In the genomic region with DNA sequence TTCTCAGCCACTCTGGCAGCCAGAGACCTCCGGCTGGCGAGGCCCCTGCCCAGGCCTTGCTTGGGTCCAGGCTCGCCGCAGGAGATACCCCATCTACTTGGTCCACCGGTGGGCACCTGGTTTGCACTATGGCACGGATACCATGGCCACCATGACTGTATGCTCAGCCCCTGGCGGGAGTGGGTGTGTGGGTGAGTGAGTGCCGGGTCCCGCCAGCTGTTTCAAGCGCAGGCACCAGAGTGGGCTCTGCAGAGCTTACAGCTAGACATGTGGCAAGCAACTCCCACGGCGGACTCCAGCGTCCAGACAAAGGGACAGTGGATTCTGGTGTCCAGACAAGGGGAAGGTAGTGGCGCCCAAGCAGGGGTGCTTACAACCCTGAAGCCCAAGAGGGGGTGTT, we compare ENCODE assay signal across 10 cellular contexts. TPM values are rescaled to one million over a fixed set of nuclear protein-coding genes. Genes with fewer than 3 reads are reported as not detected.
DNase-seq lines count a peak whose midpoint lies in the region; ATAC-seq and TF ChIP-seq lines count a peak whose summit lies in the region.
"Had no signal": no experiment of that assay in that cellular context is flagged by ENCODE, and none has a peak within 500 bp of the region (broad histone marks: within the 10 kb centered on the region; RNA-seq: fewer than 3 reads in every experiment).

No MANE protein-coding gene starts in this region.

- TF ChIP-seq POLR2A in prostate gland (IDR thresholded peaks at IDR 0.05), result no peak

- POLR2A ChIA-PET in PC-3 (lab: Charles Lee; ENCODE audit: unreplicated experiment), result interaction anchor here (0.6 to 0.7 kb wide), 2 partner anchors 10 to 126 kb away, joined by 6 to 14 read pairs; no protein-coding TSS in a partner anchor

- TF ChIP-seq CTCF in PC-3 (conservative IDR thresholded peaks at IDR 0.05; ENCODE audit: low read depth, low read length), result no peak
- no peak for TF ChIP-seq CTCF in epithelial cell of esophagus (IDR thresholded peaks at IDR 0.05; ENCODE audit: insufficient read depth, low read depth, low read length, missing control alignments)
- no peak for TF ChIP-seq CTCF in prostate gland (IDR thresholded peaks at IDR 0.05)

- H3K4me1 ChIP-seq in PC-3 (ENCODE audit: insufficient read depth, low read length), result peaks cover 17% of the 10 kb centered on the region
- H3K4me1 ChIP-seq in prostate gland (replicated peaks), result peaks cover 17% of the 10 kb centered on the region

- peaks cover 9% of the 10 kb centered on the region for H3K36me3 ChIP-seq in PC-3 (ENCODE audit: low read depth, low read length)
- no peaks in the 10 kb centered on the region for H3K36me3 ChIP-seq in prostate gland

- peaks cover 25% of the 10 kb centered on the region; the same call in 1 of the 2 replicates for H4K20me1 ChIP-seq in PC-3 (ENCODE audit: low read length)

- H3K9me3 ChIP-seq in PC-3 (ENCODE audit: low read length), result no peaks in the 10 kb centered on the region
- no peaks in the 10 kb centered on the region for H3K9me3 ChIP-seq in prostate gland
- H3K9me3 ChIP-seq: stomach had no signal

- no peaks in the 10 kb centered on the region for H3K9me2 ChIP-seq in PC-3 (replicated peaks; ENCODE audit: low read length)

- H3F3A ChIP-seq in PC-3 (ENCODE audit: low read length, unreplicated experiment), result no peaks in the 10 kb centered on the region

- intact Hi-C loops in PC-3 (cut with micrococcal nuclease), result loop anchor here (5.0 kb wide), 1 partner anchor 82 kb away; a partner anchor contains a TSS
- intact Hi-C loops in posterior vena cava (cut with DNase I), result loop anchor here in 1 of 2 donors (1.0 kb wide), 1 partner anchor 64 kb away; no protein-coding TSS in a partner anchor
- intact Hi-C loops in prostate gland (cut with DNase I), result loop anchor here (10.0 kb wide), 1 partner anchor 324 kb away; a partner anchor contains a TSS

- H3K27ac ChIP-seq in PC-3 (ENCODE audit: low read length) (no peak overlapping the region), prostate gland (no peak overlapping the region)

- CTCF ChIA-PET in PC-3 (lab: Charles Lee), result no interaction called here

- no peaks in the 10 kb centered on the region for H3K27me3 ChIP-seq in PC-3 (ENCODE audit: low read length)
- no peaks in the 10 kb centered on the region for H3K27me3 ChIP-seq in prostate gland (replicated peaks; ENCODE audit: insufficient read depth)
- H3K27me3 ChIP-seq: stomach had no signal

- peak overlapping the region; percentile 89 for H3K4me2 ChIP-seq in PC-3 (ENCODE audit: low read length)

- H3K4me3 ChIP-seq in GM08714 (ENCODE audit: low read length), result peak overlapping the region; percentile 8; the same call in 1 of the 2 replicates
- H3K4me3 ChIP-seq in PC-3 (ENCODE audit: low read length), result peak overlapping the region; percentile 94
- peak overlapping the region; percentile 78 for H3K4me3 ChIP-seq in epithelial cell of esophagus (ENCODE audit: low read length)
- no peak overlapping the region for H3K4me3 ChIP-seq in prostate gland

- H3K79me2 ChIP-seq in PC-3 (ENCODE audit: low read length), result peaks cover 89% of the 10 kb centered on the region

- no peak for ATAC-seq in PC-3

- no peak for DNase-seq in PC-3
- no peak for DNase-seq in epithelial cell of esophagus (ENCODE audit: low read depth)
- DNase-seq in posterior vena cava (ENCODE audit: low spot score), result peak; percentile 57
- no peak for DNase-seq in NOMO-1 treated with dmso at 0.1 percent for 144 hours (lab: John Stamatoyannopoulos, UW; ENCODE audit: unreplicated experiment)
- no peak for DNase-seq in LoVo (ENCODE audit: low spot score)
- DNase-seq in prostate gland (ENCODE audit: low spot score), result no peak
- DNase-seq: KG1, retina, stomach had no signal

- H2AFZ ChIP-seq in PC-3 (ENCODE audit: low read length), result no peak overlapping the region

- 92% methylated on average over 14 of the region's 14 CpGs for WGBS in prostate gland

- H3K9ac ChIP-seq in PC-3 (ENCODE audit: low read length), result no peak overlapping the region

- BruUV-seq in PC-3 (replicated peaks; lab: Mats Ljungman, UMichigan), result no TSS peak

RNA-seq across cellular contexts. Expression of a gene that starts 1.4 kb away (rescaled TPM):
- total RNA-seq in PC-3 (2014; rRNA removed) (83.0 and 88.6 TPM in 2 replicates), posterior vena cava (10 to 100 TPM; 43.7 to 52.1 TPM), prostate gland (100 to 1,000 TPM in 1 of 2 donors, 10 to 100 TPM in 1; 63.9 to 162 TPM)

RNA-seq across cellular contexts. Expression of a gene that starts 2.0 kb away (rescaled TPM):
- total RNA-seq in PC-3 (2014; rRNA removed) (75.1 and 102 TPM in 2 replicates), posterior vena cava (10 to 100 TPM; 31.2 to 32.1 TPM), prostate gland (10 to 100 TPM; 60.8 to 92.9 TPM)

RNA-seq across cellular contexts. Expression of a gene that starts 47.7 kb away (rescaled TPM):
- 130 and 155 TPM in 2 replicates for total RNA-seq in PC-3 (2014; rRNA removed)
- total RNA-seq in posterior vena cava, result 10 to 100 TPM; 12.8 to 14.8 TPM
- total RNA-seq in prostate gland, result 10 to 100 TPM; 26.0 to 35.8 TPM

Comparison
In these comparisons a context has a peak if more than half of its experiments do, and no peak if none do; other contexts are left out.
1. H3K4me3 ChIP-seq: peak in GM08714 (single experiment), PC-3 (single experiment) and epithelial cell of esophagus (single experiment); none in prostate gland (0 of 2).